22 cellular contexts compared by ENCODE assay signal in the genomic region with DNA sequence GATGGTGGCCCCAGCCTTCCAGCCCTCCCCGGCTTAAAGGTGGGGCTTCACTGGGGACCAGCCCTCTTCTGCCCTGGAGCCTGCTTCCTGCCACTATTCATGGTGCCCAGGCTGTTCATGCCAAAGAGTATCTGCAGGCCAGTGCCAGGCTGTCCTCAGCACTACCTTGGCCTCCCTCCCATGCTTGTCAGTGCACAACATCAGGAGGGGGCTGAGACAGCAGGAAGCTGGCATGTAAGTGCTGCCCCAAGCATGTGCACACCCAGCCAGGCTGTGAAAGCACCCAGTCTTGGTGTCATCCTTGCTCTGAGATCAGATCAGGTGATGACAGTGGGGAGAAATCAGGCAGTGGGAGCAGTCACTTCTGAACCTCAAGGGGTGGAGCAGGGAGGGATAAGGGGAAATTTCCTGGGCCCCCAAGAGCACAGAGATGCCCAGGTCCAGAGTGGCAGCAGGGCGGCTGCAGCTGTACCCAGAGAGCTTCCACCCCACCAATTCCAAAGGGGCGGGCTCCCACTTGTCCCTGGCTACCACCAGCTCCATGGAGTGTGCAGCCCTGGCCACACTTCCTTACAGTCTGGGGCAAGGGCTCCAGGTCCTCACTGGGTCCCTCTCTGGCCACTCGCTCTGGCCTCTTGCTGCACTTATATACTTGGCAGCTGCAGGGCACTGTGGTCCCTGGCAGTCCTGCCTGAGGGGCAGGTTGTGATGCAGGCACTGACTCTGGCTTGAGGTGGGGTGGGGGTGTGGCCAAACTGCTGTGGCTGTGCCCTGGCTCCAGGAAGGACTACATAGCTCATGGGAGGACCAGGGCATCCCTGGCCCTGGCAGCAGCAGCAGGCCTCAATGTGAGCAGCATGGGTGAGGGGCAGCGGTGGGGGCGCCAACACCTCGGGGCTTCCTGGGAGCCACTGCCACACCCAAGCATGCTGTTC.
"Had no signal": no experiment of that assay in that cellular context is flagged by ENCODE, and none has a peak within 500 bp of the region (broad histone marks: within the 10 kb centered on the region; RNA-seq: fewer than 3 reads in every experiment).

No MANE protein-coding gene starts in this region.

- ATAC-seq: activated CD4-positive, alpha-beta T cell treated with anti-CD3 and anti-CD28 coated beads for 36 hours; activated CD8-positive, alpha-beta memory T cell treated with anti-CD3 and anti-CD28 coated beads, Interleukin-2, amount 10 ng/mL, durations not matched to agents 7 days and 5 days; activated T-helper 17 cell treated with anti-CD3 and anti-CD28 coated beads, Interleukin-2, amount 50 U/mL, for 72 hours; stimulated activated naive B cell treated with anti-CD40 and anti-IgM and Interleukin-4, amounts not matched to agents 10 μg/mL and 1 μg/mL and 100 μg/mL, for 72 hours had no signal

- H3K4me1 Mint-ChIP-seq: neural crest cell had no signal

- H3K36me3 ChIP-seq: adrenal gland, breast epithelium, ovary, sigmoid colon, thoracic aorta had no signal

- DNase-seq: activated CD4-positive, alpha-beta memory T cell treated with anti-CD3 and anti-CD28 coated beads, Interleukin-2, amount 10 ng/mL, durations not matched to agents 7 days and 5 days; activated CD4-positive, alpha-beta T cell treated with anti-CD3 and anti-CD28 coated beads for 36 hours; activated CD8-positive, alpha-beta memory T cell treated with anti-CD3 and anti-CD28 coated beads, Interleukin-2, amount 10 ng/mL, durations not matched to agents 7 days and 5 days; activated naive CD4-positive, alpha-beta T cell treated with anti-CD3 and anti-CD28 coated beads for 36 hours; adrenal gland; cerebellar nuclear complex; cortex of kidney; effector CD4-positive, alpha-beta T cell; mammary epithelial cell; ovary; psoas muscle; sigmoid colon; stimulated activated CD4-positive, alpha-beta T cell treated with anti-CD3 and anti-CD28 coated beads, Interleukin-4, amount 100 ng/mL, for 24 hours; stimulated activated naive B cell treated with anti-CD40 and anti-IgM and Interleukin-4, amounts not matched to agents 10 μg/mL and 1 μg/mL and 100 μg/mL, for 72 hours had no signal

- H3K4me3 ChIP-seq: adrenal gland, breast epithelium, hepatocyte, ovary, psoas muscle, sigmoid colon, thoracic aorta had no signal

- H3K27ac ChIP-seq: adrenal gland, breast epithelium, hepatocyte, ovary, psoas muscle, sigmoid colon, thoracic aorta had no signal

- H3K27me3 Mint-ChIP-seq: activated CD4-positive, alpha-beta memory T cell treated with anti-CD3 and anti-CD28 coated beads, Interleukin-2, amount 10 ng/mL, durations not matched to agents 7 days and 5 days; activated CD4-positive, alpha-beta T cell treated with anti-CD3 and anti-CD28 coated beads for 36 hours; activated CD8-positive, alpha-beta memory T cell treated with anti-CD3 and anti-CD28 coated beads, Interleukin-2, amount 10 ng/mL, durations not matched to agents 7 days and 5 days; activated T-helper 17 cell treated with anti-CD3 and anti-CD28 coated beads, Interleukin-2, amount 50 U/mL, for 72 hours; stimulated activated naive B cell treated with anti-CD40 and anti-IgM and Interleukin-4, amounts not matched to agents 10 μg/mL and 1 μg/mL and 100 μg/mL, for 72 hours had no signal

- FAIRE-seq: astrocyte, islet of Langerhans, TTC549 had no signal

- H3K4me1 ChIP-seq: breast epithelium, psoas muscle had no signal

- H3K27me3 ChIP-seq: adrenal gland, breast epithelium, hepatocyte, ovary, sigmoid colon had no signal

- H3K4me3 Mint-ChIP-seq: activated CD4-positive, alpha-beta memory T cell treated with anti-CD3 and anti-CD28 coated beads, Interleukin-2, amount 10 ng/mL, durations not matched to agents 7 days and 5 days; activated CD4-positive, alpha-beta T cell treated with anti-CD3 and anti-CD28 coated beads for 36 hours; activated CD8-positive, alpha-beta memory T cell treated with anti-CD3 and anti-CD28 coated beads, Interleukin-2, amount 10 ng/mL, durations not matched to agents 7 days and 5 days; activated naive CD4-positive, alpha-beta T cell treated with anti-CD3 and anti-CD28 coated beads for 36 hours; neural crest cell; stimulated activated naive B cell treated with anti-CD40 and anti-IgM and Interleukin-4, amounts not matched to agents 10 μg/mL and 1 μg/mL and 100 μg/mL, for 72 hours had no signal

- H3K27ac Mint-ChIP-seq: activated CD4-positive, alpha-beta memory T cell treated with anti-CD3 and anti-CD28 coated beads, Interleukin-2, amount 10 ng/mL, durations not matched to agents 7 days and 5 days; activated naive CD4-positive, alpha-beta T cell treated with anti-CD3 and anti-CD28 coated beads for 36 hours; activated T-helper 17 cell treated with anti-CD3 and anti-CD28 coated beads, Interleukin-2, amount 50 U/mL, for 72 hours; stimulated activated naive B cell treated with anti-CD40 and anti-IgM and Interleukin-4, amounts not matched to agents 10 μg/mL and 1 μg/mL and 100 μg/mL, for 72 hours had no signal

- H3K9me3 ChIP-seq: adrenal gland, ovary, psoas muscle, sigmoid colon, thoracic aorta had no signal
